In the genomic region with DNA sequence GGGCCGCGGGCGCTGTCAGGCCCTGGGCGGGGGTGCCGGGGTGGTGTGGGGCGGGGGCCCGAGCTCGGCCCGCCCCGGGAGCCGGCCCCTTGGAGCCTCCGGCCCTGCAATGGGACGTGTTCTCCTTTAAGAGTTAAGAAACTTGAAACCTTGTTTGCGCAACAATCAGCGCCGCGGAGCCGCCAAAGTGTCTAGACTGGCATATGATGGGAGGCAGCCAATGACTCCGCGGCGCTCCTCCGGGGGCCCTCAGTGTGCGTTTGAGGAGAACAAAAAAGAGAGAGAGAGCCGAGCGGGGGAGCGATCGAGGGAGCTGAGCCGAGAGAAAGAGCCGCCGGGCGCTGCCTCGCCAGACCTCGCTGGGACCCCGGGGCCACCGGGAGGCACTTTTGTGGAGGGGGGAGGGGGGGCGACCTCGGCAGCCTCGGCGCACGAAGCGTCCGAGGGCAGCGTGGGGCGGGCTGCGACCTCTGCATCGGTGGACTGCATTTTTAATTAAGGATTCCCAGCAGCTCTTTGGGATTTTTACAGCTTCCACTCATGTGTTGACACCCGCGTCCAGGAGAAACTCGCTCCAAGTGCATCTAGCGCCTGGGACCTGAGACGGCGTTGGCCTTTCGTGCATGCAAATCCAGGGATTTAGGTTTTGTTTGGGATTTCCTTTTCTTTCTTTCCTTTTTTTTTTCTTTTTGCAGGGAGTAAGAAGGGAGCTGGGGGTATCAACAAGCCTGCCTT, we compare ENCODE assay signal across 8 cellular contexts. TPM values are rescaled to one million over a fixed set of nuclear protein-coding genes. Genes with fewer than 3 reads are reported as not detected.
A peak's percentile ranks its signal among the peaks of the same experiment; 100 is the strongest.
DNase-seq lines count a peak whose midpoint lies in the region; ATAC-seq and TF ChIP-seq lines count a peak whose summit lies in the region.

A gene (plus strand): TSS at position 202 of the 735 bp plus-strand sequence. CDS start 1,023 bp downstream, outside the sequence.

- TF ChIP-seq CTCF in fibroblast of the aortic adventitia (IDR thresholded peaks at IDR 0.05; ENCODE audit: insufficient read depth, low read length): no peak
- TF ChIP-seq CTCF in natural killer cell (IDR thresholded peaks at IDR 0.05): no peak

- no peaks in the 10 kb centered on the region for H3K36me3 Mint-ChIP-seq in natural killer cell
- no peaks in the 10 kb centered on the region for H3K36me3 Mint-ChIP-seq in stimulated activated memory B cell treated with anti-CD40 and anti-IgM and Interleukin-4, amounts not matched to agents 10 μg/mL and 1 μg/mL and 100 μg/mL, for 72 hours

- ATAC-seq in GM18511 (IDR thresholded peaks at IDR 0.05; ENCODE audit: unreplicated experiment) (peak; percentile 44), natural killer cell (peak; percentile 49 to 67 (median 60))
- ATAC-seq in stimulated activated memory B cell treated with anti-CD40 and anti-IgM and Interleukin-4, amounts not matched to agents 10 μg/mL and 1 μg/mL and 100 μg/mL, for 72 hours: peak; percentile 45

- peak within 1 kb of the TSS; percentile 96 for H3K4me3 Mint-ChIP-seq in natural killer cell
- peak within 1 kb of the TSS; percentile 82 for H3K4me3 Mint-ChIP-seq in stimulated activated memory B cell treated with anti-CD40 and anti-IgM and Interleukin-4, amounts not matched to agents 10 μg/mL and 1 μg/mL and 100 μg/mL, for 72 hours

- H3K27me3 ChIP-seq in MG63: no peaks in the 10 kb centered on the region

- H3K9me3 Mint-ChIP-seq in natural killer cell: no peaks in the 10 kb centered on the region
- no peaks in the 10 kb centered on the region for H3K9me3 Mint-ChIP-seq in stimulated activated memory B cell treated with anti-CD40 and anti-IgM and Interleukin-4, amounts not matched to agents 10 μg/mL and 1 μg/mL and 100 μg/mL, for 72 hours

- H3K36me3 ChIP-seq in MG63: peaks cover 29% of the 10 kb centered on the region

- H3K9me3 ChIP-seq in MG63: no peaks in the 10 kb centered on the region

- peaks cover 6 to 29% of the 10 kb centered on the region in 2 donors for H3K4me1 Mint-ChIP-seq in natural killer cell
- peaks cover 23% of the 10 kb centered on the region for H3K4me1 Mint-ChIP-seq in stimulated activated memory B cell treated with anti-CD40 and anti-IgM and Interleukin-4, amounts not matched to agents 10 μg/mL and 1 μg/mL and 100 μg/mL, for 72 hours

- intact Hi-C loops in natural killer cell (cut with micrococcal nuclease): no loop called here

- DNase-seq in MG63: peak; percentile 99
- peak; percentile 16 for DNase-seq in SHP77 treated with DMSO at 0.1 percent for 48 hours (lab: John Stamatoyannopoulos, UW)
- peak; percentile 46 for DNase-seq in activated effector memory CD4-positive, alpha-beta T cell treated with Interleukin-2 at 50 U/mL for 16 hours
- peak; percentile 99 for DNase-seq in fibroblast of the aortic adventitia (ENCODE audit: low read depth)
- DNase-seq in natural killer cell: peak; percentile 69
- DNase-seq in cortex of kidney (lab: John Stamatoyannopoulos, UW): no peak

- peaks cover 18 to 21% of the 10 kb centered on the region in 2 donors for H3K27me3 Mint-ChIP-seq in natural killer cell (ENCODE audit: low read depth in 2 of 2)
- peaks cover 21% of the 10 kb centered on the region for H3K27me3 Mint-ChIP-seq in stimulated activated memory B cell treated with anti-CD40 and anti-IgM and Interleukin-4, amounts not matched to agents 10 μg/mL and 1 μg/mL and 100 μg/mL, for 72 hours

- H3K4me3 ChIP-seq in MG63 (peak within 1 kb of the TSS; percentile 75), fibroblast of the aortic adventitia (ENCODE audit: low read depth, low read length) (peak within 1 kb of the TSS; percentile 91)

- peak within 1 kb of the TSS in 1 of 2 donors; percentile 71 for H3K27ac Mint-ChIP-seq in natural killer cell
- H3K27ac Mint-ChIP-seq in stimulated activated memory B cell treated with anti-CD40 and anti-IgM and Interleukin-4, amounts not matched to agents 10 μg/mL and 1 μg/mL and 100 μg/mL, for 72 hours: peak within 1 kb of the TSS; percentile 65

RNA-seq across cellular contexts. Expression of the gene that starts here (rescaled TPM):
- total RNA-seq in MG63 (2014; rRNA removed; shearing (Covaris generic); ENCODE audit: low replicate concordance): 34.3 and 37.8 TPM in 2 replicates
- total RNA-seq in fibroblast of the aortic adventitia (ENCODE audit: low replicate concordance) (17.4 and 27.2 TPM in 2 replicates), natural killer cell (under 1 TPM; 0.07 to 0.38 (median 0.09) TPM)

Comparison
In these comparisons a context has a peak if more than half of its experiments do, and no peak if none do; other contexts are left out.
1. RNA of the gene that starts here (total RNA-seq): 34.3 to 37.8 TPM in MG63 and 17.4 to 27.2 TPM in fibroblast of the aortic adventitia; 0.07 to 0.38 TPM in natural killer cell; every median in the first group is over 10 times any median in the second.
2. Peak in DNase-seq and ATAC-seq in natural killer cell; RNA of the gene not detected or under 1 TPM.
3. Peak in every context shown above with its lines, with median percentiles within 50 percentile points of each other: ATAC-seq.